ENCODE assay signal across 11 cellular contexts in genomic region chr3:142866841-142867631, GRCh38. TPM values are rescaled to one million over a fixed set of nuclear protein-coding genes. Genes with fewer than 3 reads are reported as not detected.
A peak's percentile ranks its signal among the peaks of the same experiment; 100 is the strongest.
DNase-seq lines count a peak whose midpoint lies in the region; ATAC-seq, FAIRE-seq and TF ChIP-seq lines count a peak whose summit lies in the region.
"Had no signal": no experiment of that assay in that cellular context is flagged by ENCODE, and none has a peak within 500 bp of the region (broad histone marks: within the 10 kb centered on the region; RNA-seq: fewer than 3 reads in every experiment).

No MANE protein-coding gene starts in this region.

- H2BK5ac ChIP-seq in mesendoderm (ENCODE audit: low read length), result no peak overlapping the region

- TF ChIP-seq CTCF in GM12872 (IDR thresholded peaks at IDR 0.05; ENCODE audit: insufficient read depth, low read depth, low read length), result 0 out of 3 replicates have a peak, but pooled peaks have one; percentile 11

- no peak overlapping the region for H3K23ac ChIP-seq in mesendoderm (ENCODE audit: low read length)

- WGBS in mesendoderm (ENCODE audit: extremely low coverage, insufficient coverage, low lambda C conversion rate), result no CpG with 5 or more reads among the region's 9 CpGs

- H3K4me3 Mint-ChIP-seq in activated CD8-positive, alpha-beta memory T cell treated with anti-CD3 and anti-CD28 coated beads, Interleukin-2, amount 10 ng/mL, durations not matched to agents 7 days and 5 days, result no peak overlapping the region
- H3K4me3 Mint-ChIP-seq: activated CD4-positive, alpha-beta T cell treated with anti-CD3 and anti-CD28 coated beads, Interleukin-2, amount 10 ng/mL, durations not matched to agents 24 days and 14 days had no signal

- H3K36me3 ChIP-seq in mesendoderm (ENCODE audit: control insufficient read depth, insufficient read depth, low read length), result no peaks in the 10 kb centered on the region

- DNase-seq in NCI-H1930 (lab: John Stamatoyannopoulos, UW) (peak; percentile 15 to 50), amniotic epithelial cell (ENCODE audit: low read depth) (peak; percentile 21), mesendoderm (peak; percentile 97), LoVo (ENCODE audit: low spot score) (no peak), frontal cortex (ENCODE audit: low spot score in 2 of 2) (no peak)
- no peak for DNase-seq in stimulated activated CD4-positive, alpha-beta T cell treated with anti-CD3 and anti-CD28 coated beads, Interleukin-4, amount 100 ng/mL, for 4 hours
- no peak for DNase-seq in activated CD8-positive, alpha-beta memory T cell treated with anti-CD3 and anti-CD28 coated beads, Interleukin-2, amount 10 ng/mL, durations not matched to agents 7 days and 5 days
- DNase-seq: activated CD4-positive, alpha-beta T cell treated with anti-CD3 and anti-CD28 coated beads, Interleukin-2, amount 10 ng/mL, durations not matched to agents 24 days and 14 days; EL; NK-92 treated with Interleukin-12 subunit alpha and Interleukin-12 subunit beta, amount 100 ng/mL, for 24 hours had no signal

- no peak for FAIRE-seq in frontal cortex (lab: Jason Lieb, UNC)

- H3K27ac Mint-ChIP-seq in activated CD8-positive, alpha-beta memory T cell treated with anti-CD3 and anti-CD28 coated beads, Interleukin-2, amount 10 ng/mL, durations not matched to agents 7 days and 5 days, result no peak overlapping the region
- H3K27ac Mint-ChIP-seq: activated CD4-positive, alpha-beta T cell treated with anti-CD3 and anti-CD28 coated beads, Interleukin-2, amount 10 ng/mL, durations not matched to agents 24 days and 14 days had no signal

- H3K79me1 ChIP-seq in mesendoderm (ENCODE audit: low read length), result peaks cover 5% of the 10 kb centered on the region

- H2BK120ac ChIP-seq in mesendoderm (ENCODE audit: low read depth, low read length), result no peak overlapping the region

- no peak overlapping the region for H2BK15ac ChIP-seq in mesendoderm (replicated peaks; ENCODE audit: low read depth)

- peak overlapping the region; percentile 36 for H3K4me2 ChIP-seq in mesendoderm (ENCODE audit: low read length)

- H3K4me1 Mint-ChIP-seq in activated CD8-positive, alpha-beta memory T cell treated with anti-CD3 and anti-CD28 coated beads, Interleukin-2, amount 10 ng/mL, durations not matched to agents 7 days and 5 days, result peaks cover 14% of the 10 kb centered on the region

- H3K27ac ChIP-seq in mesendoderm (ENCODE audit: low read depth, low read length), result no peak overlapping the region

- no peak overlapping the region for H3K4me3 ChIP-seq in mesendoderm (ENCODE audit: low read length)

- no peaks in the 10 kb centered on the region for H3K9me3 Mint-ChIP-seq in activated CD8-positive, alpha-beta memory T cell treated with anti-CD3 and anti-CD28 coated beads, Interleukin-2, amount 10 ng/mL, durations not matched to agents 7 days and 5 days (ENCODE audit: low read depth)
- H3K9me3 Mint-ChIP-seq: activated CD4-positive, alpha-beta T cell treated with anti-CD3 and anti-CD28 coated beads, Interleukin-2, amount 10 ng/mL, durations not matched to agents 24 days and 14 days had no signal

- no peak overlapping the region for H3K56ac ChIP-seq in mesendoderm (ENCODE audit: low read length)

- no peaks in the 10 kb centered on the region for H3K36me3 Mint-ChIP-seq in activated CD8-positive, alpha-beta memory T cell treated with anti-CD3 and anti-CD28 coated beads, Interleukin-2, amount 10 ng/mL, durations not matched to agents 7 days and 5 days

- no peak overlapping the region for H2AK5ac ChIP-seq in mesendoderm (ENCODE audit: low read length)

- no peak overlapping the region for H3K4ac ChIP-seq in mesendoderm (ENCODE audit: low read depth, low read length)

- H3K27me3 ChIP-seq in mesendoderm (ENCODE audit: insufficient read depth, low read length, poor library complexity), result no peaks in the 10 kb centered on the region

- CTCF ChIA-PET in activated CD8-positive, alpha-beta memory T cell treated with anti-CD3 and anti-CD28 coated beads, Interleukin-2, amount 10 ng/mL, durations not matched to agents 7 days and 5 days (lab: Charles Lee), result no interaction called here

- peaks cover 28% of the 10 kb centered on the region for H3K27me3 Mint-ChIP-seq in activated CD8-positive, alpha-beta memory T cell treated with anti-CD3 and anti-CD28 coated beads, Interleukin-2, amount 10 ng/mL, durations not matched to agents 7 days and 5 days

- no peak overlapping the region for H3K9ac ChIP-seq in mesendoderm (ENCODE audit: low read length)

- no peaks in the 10 kb centered on the region for H3K79me2 ChIP-seq in mesendoderm (ENCODE audit: control insufficient read depth, insufficient read depth, low read length)

- ATAC-seq in activated CD8-positive, alpha-beta memory T cell treated with anti-CD3 and anti-CD28 coated beads, Interleukin-2, amount 10 ng/mL, durations not matched to agents 7 days and 5 days, result no peak

- no peak overlapping the region for H3K18ac ChIP-seq in mesendoderm (ENCODE audit: low read length)

- no peak overlapping the region for H4K5ac ChIP-seq in mesendoderm (ENCODE audit: low read length)

- H3K4me1 ChIP-seq in mesendoderm (ENCODE audit: control insufficient read depth, low read depth, low read length), result peaks cover 11% of the 10 kb centered on the region

- H4K8ac ChIP-seq in mesendoderm (ENCODE audit: low read depth, low read length), result no peak overlapping the region

RNA-seq across cellular contexts. Expression of gene PCOLCE2, which starts 21.8 kb away (rescaled TPM):
- 9.3 TPM for polyA plus RNA-seq in mesendoderm (2013, experiment 1 of 2)
- polyA plus RNA-seq in mesendoderm (2013, experiment 2 of 2), result 9.4 TPM
- total RNA-seq in activated CD8-positive, alpha-beta memory T cell treated with anti-CD3 and anti-CD28 coated beads, Interleukin-2, amount 10 ng/mL, durations not matched to agents 7 days and 5 days, result not detected
- 6.9 TPM for total RNA-seq in frontal cortex

Comparison
In these comparisons a context has a peak if more than half of its experiments do, and no peak if none do; other contexts are left out.
1. DNase-seq: peak in NCI-H1930 (2 of 2), amniotic epithelial cell (single experiment) and mesendoderm (single experiment); none in stimulated activated CD4-positive, alpha-beta T cell treated with anti-CD3 and anti-CD28 coated beads, Interleukin-4, amount 100 ng/mL, for 4 hours (0 of 2), activated CD8-positive, alpha-beta memory T cell treated with anti-CD3 and anti-CD28 coated beads, Interleukin-2, amount 10 ng/mL, durations not matched to agents 7 days and 5 days (single experiment), LoVo (single experiment) and frontal cortex (0 of 2).